8 cellular contexts compared by ENCODE assay signal in genomic region chr11:128054323-128054910, GRCh38.
A peak's percentile ranks its signal among the peaks of the same experiment; 100 is the strongest.
DNase-seq lines count a peak whose midpoint lies in the region; ATAC-seq and TF ChIP-seq lines count a peak whose summit lies in the region.

No MANE protein-coding gene starts in this region.

- intact Hi-C loops in activated B cell treated with CpG ODN at 0.5 μM for 24 hours (cut with micrococcal nuclease): no loop called here
- intact Hi-C loops in heart left ventricle (cut with DNase I): loop anchor here in 1 of 10 donors (10.0 kb wide), 1 partner anchor 810 kb away; the partner anchor contains the start of gene KCNJ1
- intact Hi-C loops in testis (cut with DNase I; ENCODE audit: low total_unique reads): no loop called here

- peaks cover 0 to 37% (median 0%) of the 10 kb centered on the region in 12 donors for H3K4me1 ChIP-seq in heart left ventricle
- no peaks in the 10 kb centered on the region for H3K4me1 ChIP-seq in testis

- no peak for TF ChIP-seq CTCF in activated B cell treated with CpG ODN at 0.5 μM for 24 hours (IDR thresholded peaks at IDR 0.05)
- no peak for TF ChIP-seq CTCF in heart left ventricle (IDR thresholded peaks at IDR 0.05)
- TF ChIP-seq CTCF in testis (IDR thresholded peaks at IDR 0.05): no peak

- H3K27me3 Mint-ChIP-seq in activated T-cell treated with anti-CD3 and anti-CD28 coated beads, Interleukin-2, amount 50 U/mL, for 72 hours (ENCODE audit: low read depth): no peaks in the 10 kb centered on the region
- no peaks in the 10 kb centered on the region for H3K27me3 Mint-ChIP-seq in activated B cell treated with CpG ODN at 0.5 μM for 24 hours
- no peaks in the 10 kb centered on the region for H3K27me3 Mint-ChIP-seq in stimulated activated memory B cell treated with anti-CD40 and anti-IgM and Interleukin-4, amounts not matched to agents 10 μg/mL and 1 μg/mL and 100 μg/mL, for 72 hours

- H3K9me3 ChIP-seq in heart left ventricle (no peaks in the 10 kb centered on the region), testis (no peaks in the 10 kb centered on the region)

- 75 to 83% (median 81%) methylated on average over 2 of the region's 2 CpGs for WGBS in heart left ventricle, 4 donors
- WGBS in testis, 2 donors: 76 to 79% methylated on average over 2 of the region's 2 CpGs

- CTCF ChIA-PET in activated B cell treated with CpG ODN at 0.5 μM for 24 hours (lab: Charles Lee): no interaction called here

- H3K36me3 ChIP-seq in heart left ventricle (no peaks in the 10 kb centered on the region), testis (ENCODE audit: low read depth, missing control alignments) (no peaks in the 10 kb centered on the region)

- peak overlapping the region in 1 of 12 donors; percentile 50 for H3K27ac ChIP-seq in heart left ventricle
- no peak overlapping the region for H3K27ac ChIP-seq in testis

- DNase-seq in activated T-cell treated with anti-CD3 and anti-CD28 coated beads, Interleukin-2, amount 50 U/mL, for 72 hours: peak in 1 of 2 donors; percentile 19
- DNase-seq in activated T-cell treated with anti-CD3 and anti-CD28 coated beads, Interleukin-2, amount 50 U/mL, for 1 hour: no peak
- no peak for DNase-seq in activated B cell treated with CpG ODN at 0.5 μM for 24 hours
- no peak for DNase-seq in activated CD8-positive, alpha-beta memory T cell treated with anti-CD3 and anti-CD28 coated beads for 24 hours
- no peak for DNase-seq in heart left ventricle
- no peak for DNase-seq in testis

- peaks cover 0 to 2% of the 10 kb centered on the region in 2 donors for H3K36me3 Mint-ChIP-seq in activated T-cell treated with anti-CD3 and anti-CD28 coated beads, Interleukin-2, amount 50 U/mL, for 72 hours (ENCODE audit: insufficient read depth in 2 of 2)
- H3K36me3 Mint-ChIP-seq in activated B cell treated with CpG ODN at 0.5 μM for 24 hours (ENCODE audit: low read depth): no peaks in the 10 kb centered on the region
- H3K36me3 Mint-ChIP-seq in stimulated activated memory B cell treated with anti-CD40 and anti-IgM and Interleukin-4, amounts not matched to agents 10 μg/mL and 1 μg/mL and 100 μg/mL, for 72 hours: no peaks in the 10 kb centered on the region

- no peak for ATAC-seq in activated T-cell treated with anti-CD3 and anti-CD28 coated beads, Interleukin-2, amount 50 U/mL, for 72 hours (replicated peaks in 1 of 2)
- ATAC-seq in HG02981 (IDR thresholded peaks at IDR 0.05; ENCODE audit: unreplicated experiment): peak; percentile 58
- peak; percentile 37 for ATAC-seq in activated B cell treated with CpG ODN at 0.5 μM for 24 hours (ENCODE audit: low read depth)
- peak; percentile 53 for ATAC-seq in stimulated activated memory B cell treated with anti-CD40 and anti-IgM and Interleukin-4, amounts not matched to agents 10 μg/mL and 1 μg/mL and 100 μg/mL, for 72 hours
- no peak for ATAC-seq in heart left ventricle

- peaks cover 65% of the 10 kb centered on the region for H3K4me1 Mint-ChIP-seq in activated T-cell treated with anti-CD3 and anti-CD28 coated beads, Interleukin-2, amount 50 U/mL, for 72 hours (ENCODE audit: low read depth)
- peaks cover 22% of the 10 kb centered on the region for H3K4me1 Mint-ChIP-seq in activated B cell treated with CpG ODN at 0.5 μM for 24 hours
- peaks cover 31% of the 10 kb centered on the region for H3K4me1 Mint-ChIP-seq in stimulated activated memory B cell treated with anti-CD40 and anti-IgM and Interleukin-4, amounts not matched to agents 10 μg/mL and 1 μg/mL and 100 μg/mL, for 72 hours

- H3K27me3 ChIP-seq in heart left ventricle: no peaks in the 10 kb centered on the region
- H3K27me3 ChIP-seq in testis: no peaks in the 10 kb centered on the region

- no peaks in the 10 kb centered on the region for H3K9me3 Mint-ChIP-seq in activated T-cell treated with anti-CD3 and anti-CD28 coated beads, Interleukin-2, amount 50 U/mL, for 72 hours
- H3K9me3 Mint-ChIP-seq in activated B cell treated with CpG ODN at 0.5 μM for 24 hours: no peaks in the 10 kb centered on the region
- H3K9me3 Mint-ChIP-seq in stimulated activated memory B cell treated with anti-CD40 and anti-IgM and Interleukin-4, amounts not matched to agents 10 μg/mL and 1 μg/mL and 100 μg/mL, for 72 hours: peaks cover 4% of the 10 kb centered on the region

- H3K27ac Mint-ChIP-seq in activated T-cell treated with anti-CD3 and anti-CD28 coated beads, Interleukin-2, amount 50 U/mL, for 72 hours: peak overlapping the region; percentile 95
- peak overlapping the region; percentile 79 for H3K27ac Mint-ChIP-seq in activated B cell treated with CpG ODN at 0.5 μM for 24 hours
- peak overlapping the region; percentile 79 for H3K27ac Mint-ChIP-seq in stimulated activated memory B cell treated with anti-CD40 and anti-IgM and Interleukin-4, amounts not matched to agents 10 μg/mL and 1 μg/mL and 100 μg/mL, for 72 hours

- H3K4me3 ChIP-seq in heart left ventricle (no peak overlapping the region), testis (no peak overlapping the region)

- peak overlapping the region; percentile 77 to 87 for H3K4me3 Mint-ChIP-seq in activated T-cell treated with anti-CD3 and anti-CD28 coated beads, Interleukin-2, amount 50 U/mL, for 72 hours
- peak overlapping the region; percentile 79 for H3K4me3 Mint-ChIP-seq in activated B cell treated with CpG ODN at 0.5 μM for 24 hours
- peak overlapping the region; percentile 76 for H3K4me3 Mint-ChIP-seq in stimulated activated memory B cell treated with anti-CD40 and anti-IgM and Interleukin-4, amounts not matched to agents 10 μg/mL and 1 μg/mL and 100 μg/mL, for 72 hours

- POLR2A ChIA-PET in activated B cell treated with CpG ODN at 0.5 μM for 24 hours (lab: Charles Lee): no interaction called here

- TF ChIP-seq POLR2A in heart left ventricle (IDR thresholded peaks at IDR 0.05) (no peak), testis (IDR thresholded peaks at IDR 0.05) (no peak)

Comparison
In these comparisons a context has a peak if more than half of its experiments do, and no peak if none do; other contexts are left out.
1. ATAC-seq: peak in HG02981 (single experiment), activated B cell treated with CpG ODN at 0.5 μM for 24 hours (single experiment) and stimulated activated memory B cell treated with anti-CD40 and anti-IgM and Interleukin-4, amounts not matched to agents 10 μg/mL and 1 μg/mL and 100 μg/mL, for 72 hours (single experiment); none in activated T-cell treated with anti-CD3 and anti-CD28 coated beads, Interleukin-2, amount 50 U/mL, for 72 hours (0 of 2) and heart left ventricle (0 of 4).
2. Peak in every context shown above with its lines, with median percentiles within 50 percentile points of each other: H3K27ac Mint-ChIP-seq and H3K4me3 Mint-ChIP-seq.